In genomic region chr2:54084600-54084999, GRCh38 we compare ENCODE assay signal across 11 cellular contexts. TPM values are rescaled to one million over a fixed set of nuclear protein-coding genes. Genes with fewer than 3 reads are reported as not detected.
DNase-seq lines count a peak whose midpoint lies in the region; ATAC-seq, FAIRE-seq and TF ChIP-seq lines count a peak whose summit lies in the region.
"Had no signal": no experiment of that assay in that cellular context is flagged by ENCODE, and none has a peak within 500 bp of the region (broad histone marks: within the 10 kb centered on the region; RNA-seq: fewer than 3 reads in every experiment).

No MANE protein-coding gene starts in this region.

- peaks cover 18% of the 10 kb centered on the region for H3K4me1 ChIP-seq in HepG2 (ENCODE audit: insufficient read depth, low read length)
- no peaks in the 10 kb centered on the region for H3K4me1 ChIP-seq in effector memory CD4-positive, alpha-beta T cell (ENCODE audit: control insufficient read depth, insufficient read depth, low read length, poor library complexity, severe bottlenecking)

- no peak overlapping the region for H3K4me3 ChIP-seq in BJ (ENCODE audit: low read depth, low read length)
- no peak overlapping the region for H3K4me3 ChIP-seq in LNCaP clone FGC (ENCODE audit: low read depth, low read length)
- no peak overlapping the region for H3K4me3 ChIP-seq in HepG2 (replicated peaks in 1 of 3; ENCODE audit: insufficient read depth in 1 of 3, low read depth in 2 of 3, low read length in 3 of 3)
- no peak overlapping the region for H3K4me3 ChIP-seq in effector memory CD4-positive, alpha-beta T cell (ENCODE audit: insufficient read depth, low read depth, low read length, poor library complexity, severe bottlenecking)

- CTCF ChIA-PET in BJ (lab: Yijun Ruan, JAX) = interaction anchor here (0.6 kb wide), 1 partner anchor 16 kb away, joined by 3 read pairs; no protein-coding TSS in a partner anchor
- CTCF ChIA-PET in HepG2 (lab: Yijun Ruan, JAX; ENCODE audit: low intra/inter-chr PET ratio, low total read pairs) = no interaction called here

- no peak overlapping the region for H3K4me2 ChIP-seq in HepG2 (ENCODE audit: low read depth, low read length)

- H3K36me3 ChIP-seq in BJ (ENCODE audit: control insufficient read depth, insufficient read depth, low read length) (no peaks in the 10 kb centered on the region), HepG2 (replicated peaks in 1 of 2; ENCODE audit: control insufficient read depth in 1 of 2, insufficient read depth in 2 of 2, low read length in 2 of 2) (no peaks in the 10 kb centered on the region)
- H3K36me3 ChIP-seq in effector memory CD4-positive, alpha-beta T cell (ENCODE audit: control insufficient read depth, insufficient read depth, low read length) = no peaks in the 10 kb centered on the region

- TF ChIP-seq EP300 in HepG2 (IDR thresholded peaks at IDR 0.05; ENCODE audit: low read depth in 2 of 2, low read length in 2 of 2) = no peak
- no peak for TF ChIP-seq EP300 in HepG2 (CRISPR knock-in tag; IDR thresholded peaks at IDR 0.05; ENCODE audit: borderline replicate concordance)

- no peaks in the 10 kb centered on the region for H3K9me3 ChIP-seq in HepG2 (ENCODE audit: low read length)
- H3K9me3 ChIP-seq in effector memory CD4-positive, alpha-beta T cell (ENCODE audit: control insufficient read depth, low read length) = no peaks in the 10 kb centered on the region

- intact Hi-C loops in HepG2 (cut with micrococcal nuclease; ENCODE audit: unreplicated experiment) = loop anchor here (1.0 kb wide), 1 partner anchor 113 kb away; no protein-coding TSS in a partner anchor

- no peaks in the 10 kb centered on the region for H3K79me2 ChIP-seq in HepG2 (ENCODE audit: insufficient read depth, low read length)

- H3K27me3 ChIP-seq in BJ (ENCODE audit: control insufficient read depth, insufficient read depth, low read length) (no peaks in the 10 kb centered on the region), HepG2 (ENCODE audit: control insufficient read depth in 1 of 2, insufficient read depth in 2 of 2, low read length in 2 of 2) (no peaks in the 10 kb centered on the region)
- H3K27me3 ChIP-seq in effector memory CD4-positive, alpha-beta T cell (replicated peaks; ENCODE audit: control insufficient read depth, insufficient read depth, low read length, poor library complexity, severe bottlenecking) = no peaks in the 10 kb centered on the region

- no peak for DNase-seq in BJ (ENCODE audit: low read depth)
- DNase-seq in LNCaP clone FGC (ENCODE audit: low read depth) = no peak
- peak; percentile 56 for DNase-seq in dermis blood vessel endothelial cell
- no peak for DNase-seq in HepG2 (ENCODE audit: low spot score)
- no peak for DNase-seq in effector memory CD4-positive, alpha-beta T cell
- DNase-seq in NCI-H345 treated with DMSO at 0.1 percent for 48 hours (lab: John Stamatoyannopoulos, UW; ENCODE audit: unreplicated experiment) = no peak
- no peak for DNase-seq in NCI-H1436 (lab: John Stamatoyannopoulos, UW)
- DNase-seq: activated CD4-positive, alpha-beta T cell treated with anti-CD3 and anti-CD28 coated beads for 36 hours; aorta; DMS79 treated with DMSO at 0.1 percent for 48 hours had no signal

- TF ChIP-seq POLR2A in HepG2 (IDR thresholded peaks at IDR 0.05; ENCODE audit: insufficient read depth in 1 of 2, low read depth in 2 of 2, low read length in 2 of 2) = no peak

- POLR2A ChIA-PET in BJ (lab: Charles Lee) = no interaction called here
- POLR2A ChIA-PET in HepG2 (lab: Yijun Ruan, JAX) = no interaction called here

- WGBS in HepG2 (ENCODE audit: low lambda C conversion rate) = 59% methylated on average over 3 of the region's 3 CpGs

- no peak overlapping the region for H3K9ac ChIP-seq in HepG2 (ENCODE audit: insufficient read depth, low read depth, low read length)

- no peaks in the 10 kb centered on the region for H4K20me1 ChIP-seq in HepG2 (ENCODE audit: insufficient read depth, low read length)

- H2AFZ ChIP-seq in HepG2 (ENCODE audit: low read length) = no peak overlapping the region

- ATAC-seq in HepG2 (peak; percentile 77), HG03097 (IDR thresholded peaks at IDR 0.05; ENCODE audit: low FRiP score, unreplicated experiment) (no peak)
- ATAC-seq: activated CD4-positive, alpha-beta T cell treated with anti-CD3 and anti-CD28 coated beads for 36 hours had no signal

- BruUV-seq in HepG2 (replicated peaks; lab: Mats Ljungman, UMichigan) = no TSS peak

- no peak; the same call in 1 of the 2 replicates for TF ChIP-seq RAD21 in HepG2 (CRISPR knock-in tag; IDR thresholded peaks at IDR 0.05)

- no peak overlapping the region for H3K27ac ChIP-seq in HepG2 (ENCODE audit: extremely low read length, insufficient read depth, low read length)
- no peak overlapping the region for H3K27ac ChIP-seq in effector memory CD4-positive, alpha-beta T cell (ENCODE audit: insufficient read depth, low read length, poor library complexity, severe bottlenecking)

- in situ Hi-C loops in HepG2 (cut with HindIII; ENCODE audit: extremely low pct_ligation_motif_present, low pct_unique_long_range_greater_than_20kb) = no loop called here

- TF ChIP-seq CTCF in BJ (IDR thresholded peaks at IDR 0.05; ENCODE audit: insufficient read depth, low read depth, low read length) = peak; percentile 45
- TF ChIP-seq CTCF in LNCaP clone FGC (IDR thresholded peaks at IDR 0.05; ENCODE audit: control insufficient read depth, extremely low read depth, insufficient read depth) = peak; percentile 45
- TF ChIP-seq CTCF in HepG2 (CRISPR knock-in tag; IDR thresholded peaks at IDR 0.05) = peak; percentile 55

- no peak for FAIRE-seq in HepG2 (lab: Jason Lieb, UNC)

TF ChIP-seq in HepG2, 621 proteins besides CTCF, POLR2A, EP300 and RAD21:
- TF ChIP-seq FOSL1 (CRISPR knock-in tag; IDR thresholded peaks at IDR 0.05; ENCODE audit: borderline replicate concordance) = no peak
- peak; percentile 73 to 85 for TF ChIP-seq MAFK (conservative IDR thresholded peaks at IDR 0.05 in 1 of 2, IDR thresholded peaks at IDR 0.05 in 1 of 2; ENCODE audit: low read length in 2 of 2)
- TF ChIP-seq MAFF (IDR thresholded peaks at IDR 0.05; ENCODE audit: low read depth, low read length) = peak; percentile 86
- TF ChIP-seq STAG1 (CRISPR knock-in tag; IDR thresholded peaks at IDR 0.05) = peak; percentile 70
- peak; percentile 47 for TF ChIP-seq SMC3 (IDR thresholded peaks at IDR 0.05; ENCODE audit: low read length)

RNA-seq across cellular contexts. Expression of gene ACYP2, which starts 30.8 kb away (rescaled TPM):
- polyA plus RNA-seq in BJ (2011; rRNA removed) = 7.0 and 9.7 TPM in 2 replicates
- polyA minus RNA-seq in BJ (2011; rRNA and poly(A)+ RNA removed) = 3.6 and 3.7 TPM in 2 replicates
- total RNA-seq in dermis blood vessel endothelial cell = 8.2 and 9.4 TPM in 2 replicates
- total RNA-seq in HepG2 (2016; rRNA removed; fragmentation: Illumina TruSeq; extraction: Trizol) = 12.3 and 16.2 TPM in 2 replicates
- 16.7 and 22.4 TPM in 2 replicates for total RNA-seq in HepG2 (2016; cell fraction: cytosol; rRNA removed; fragmentation: Illumina TruSeq; extraction: Trizol; ENCODE audit: low read depth)
- 12.7 and 14.1 TPM in 2 replicates for total RNA-seq in HepG2 (2016; cell fraction: insoluble cytoplasmic fraction; rRNA removed; fragmentation: Illumina TruSeq; extraction: Trizol)
- 19.5 and 23.4 TPM in 2 replicates for total RNA-seq in HepG2 (2016; cell fraction: membrane; rRNA removed; fragmentation: Illumina TruSeq; extraction: Trizol)
- 10.0 TPM in 2 replicates for total RNA-seq in HepG2 (2016; cell fraction: nucleus; rRNA removed; fragmentation: Illumina TruSeq; extraction: Trizol)
- polyA plus RNA-seq in HepG2 (2011; rRNA removed) = 10.9 and 12.7 TPM in 2 replicates
- 12.4 and 13.2 TPM in 2 replicates for polyA plus RNA-seq in HepG2 (2011; cell fraction: cytosol; rRNA removed)
- 6.9 and 8.0 TPM in 2 replicates for polyA plus RNA-seq in HepG2 (2011; cell fraction: nucleus; rRNA removed)
- polyA plus RNA-seq in HepG2 (2012) = 13.1 and 13.2 TPM in 2 replicates
- polyA plus RNA-seq in HepG2 (2016; cell fraction: cytosol; fragmentation: Illumina TruSeq; extraction: Trizol; ENCODE audit: low read depth) = 24.2 and 34.3 TPM in 2 replicates
- polyA plus RNA-seq in HepG2 (2016; cell fraction: insoluble cytoplasmic fraction; fragmentation: Illumina TruSeq; extraction: Trizol; ENCODE audit: low read depth) = 20.0 and 20.4 TPM in 2 replicates
- 23.2 and 26.0 TPM in 2 replicates for polyA plus RNA-seq in HepG2 (2016; cell fraction: membrane; fragmentation: Illumina TruSeq; extraction: Trizol; ENCODE audit: low read depth)
- polyA plus RNA-seq in HepG2 (2016; cell fraction: nucleus; fragmentation: Illumina TruSeq; extraction: Trizol; ENCODE audit: insufficient read depth, low read depth) = 13.3 and 15.2 TPM in 2 replicates
- polyA minus RNA-seq in HepG2 (2011; rRNA and poly(A)+ RNA removed; ENCODE audit: low replicate concordance) = 1.3 and 12.1 TPM in 2 replicates
- 5.1 and 7.8 TPM in 2 replicates for polyA minus RNA-seq in HepG2 (2011; cell fraction: cytosol; rRNA and poly(A)+ RNA removed)
- polyA minus RNA-seq in HepG2 (2011; cell fraction: nucleus; rRNA and poly(A)+ RNA removed) = 17.8 and 22.0 TPM in 2 replicates
